In genomic region chr10:97400665-97401454, GRCh38 we compare ENCODE assay signal across 8 cellular contexts. TPM values are rescaled to one million over a fixed set of nuclear protein-coding genes. Genes with fewer than 3 reads are reported as not detected.
DNase-seq lines count a peak whose midpoint lies in the region; ATAC-seq and TF ChIP-seq lines count a peak whose summit lies in the region.

Gene RRP12 (minus strand): TSS chr10:97401340. CDS start chr10:97401231, 109 bp downstream.

- no peaks in the 10 kb centered on the region for H3K36me3 ChIP-seq in smooth muscle cell (ENCODE audit: low read depth)

- peaks cover 11% of the 10 kb centered on the region for H3K4me1 ChIP-seq in smooth muscle cell (ENCODE audit: low read depth)

- H3K27me3 ChIP-seq in smooth muscle cell (ENCODE audit: low read depth), result no peaks in the 10 kb centered on the region

- no peaks in the 10 kb centered on the region for H3F3A ChIP-seq in smooth muscle cell (ENCODE audit: low read depth)

- H2AFZ ChIP-seq in smooth muscle cell (ENCODE audit: low read depth), result peak within 1 kb of the TSS; percentile 73

- H3K4me3 ChIP-seq in AG10803 (ENCODE audit: low read length) (peak within 1 kb of the TSS; percentile 91), cardiac fibroblast (replicated peaks in 1 of 2; ENCODE audit: low read depth in 2 of 2, low read length in 2 of 2) (peak within 1 kb of the TSS; percentile 92 to 95), smooth muscle cell (peak within 1 kb of the TSS; percentile 78)

- H3K27ac ChIP-seq in VCaP (peak within 1 kb of the TSS; percentile 66), smooth muscle cell (ENCODE audit: low read depth) (peak within 1 kb of the TSS; percentile 95)

- peak; percentile 11; the same call in 1 of the 2 replicates for TF ChIP-seq CTCF in AG10803 (conservative IDR thresholded peaks at IDR 0.05; ENCODE audit: low read length)
- 0 out of 2 replicates have a peak, but pooled peaks have one; percentile 12 for TF ChIP-seq CTCF in VCaP (conservative IDR thresholded peaks at IDR 0.05)
- peak; percentile 9 for TF ChIP-seq CTCF in cardiac fibroblast (IDR thresholded peaks at IDR 0.05; ENCODE audit: low read depth, low read length)
- TF ChIP-seq CTCF in smooth muscle cell (IDR thresholded peaks at IDR 0.05; ENCODE audit: borderline replicate concordance, insufficient read depth, poor library complexity, severe bottlenecking), result peak; percentile 9

- peak within 1 kb of the TSS; percentile 96 for H3K9ac ChIP-seq in smooth muscle cell (ENCODE audit: low read depth)

- DNase-seq in AG10803 (ENCODE audit: low read depth) (peak; percentile 97), NCI-H2227 (lab: John Stamatoyannopoulos, UW; ENCODE audit: unreplicated experiment) (peak; percentile 96), cardiac fibroblast (ENCODE audit: low read depth in 2 of 2) (peak; percentile 98 to 99), iPS-NIHi7 (ENCODE audit: extremely low spot score) (peak; percentile 98), smooth muscle cell (lab: John Stamatoyannopoulos, UW; ENCODE audit: unreplicated experiment) (peak; percentile 40)

- H3K4me2 ChIP-seq in smooth muscle cell, result peak within 1 kb of the TSS; percentile 90

- H3K9me3 ChIP-seq in smooth muscle cell (replicated peaks; ENCODE audit: low read depth), result no peaks in the 10 kb centered on the region

- H3K79me2 ChIP-seq in smooth muscle cell (ENCODE audit: low read depth), result peaks cover 17% of the 10 kb centered on the region

- 2% methylated on average over 39 of the region's 39 CpGs for WGBS in smooth muscle cell (ENCODE audit: low lambda C conversion rate)

- H4K20me1 ChIP-seq in smooth muscle cell (ENCODE audit: low read depth), result no peaks in the 10 kb centered on the region

- peak; percentile 98 for ATAC-seq in GM18909 (IDR thresholded peaks at IDR 0.05; ENCODE audit: poor library complexity, unreplicated experiment)
- ATAC-seq in HG03159 (IDR thresholded peaks at IDR 0.05; ENCODE audit: unreplicated experiment), result peak; percentile 92

RNA-seq across cellular contexts. Expression of gene RRP12, which starts in this region (rescaled TPM):
- total RNA-seq in smooth muscle cell, result 15.9 and 18.8 TPM in 2 replicates
- 14.1 and 21.7 TPM in 2 replicates for polyA plus RNA-seq in smooth muscle cell

Comparison
In these comparisons a context has a peak if more than half of its experiments do, and no peak if none do; other contexts are left out.
1. Peak in every context shown above with its lines: DNase-seq, ATAC-seq, H3K4me3 ChIP-seq and H3K27ac ChIP-seq.
2. DNase-seq: peak in every context shown above with its lines; median percentile 98 in cardiac fibroblast; 98 in iPS-NIHi7; 97 in AG10803; 96 in NCI-H2227; 40 in smooth muscle cell.